Comparison of ENCODE assay signal across 27 cellular contexts in genomic region chr2:138446043-138446442, GRCh38. TPM values are rescaled to one million over a fixed set of nuclear protein-coding genes. Genes with fewer than 3 reads are reported as not detected.
DNase-seq lines count a peak whose midpoint lies in the region; ATAC-seq and TF ChIP-seq lines count a peak whose summit lies in the region.
"Had no signal": no experiment of that assay in that cellular context is flagged by ENCODE, and none has a peak within 500 bp of the region (broad histone marks: within the 10 kb centered on the region; RNA-seq: fewer than 3 reads in every experiment).

No MANE protein-coding gene starts in this region.

- no peak overlapping the region for H2BK5ac ChIP-seq in trophoblast cell (ENCODE audit: low read depth, low read length, poor library complexity)

- no peak overlapping the region for H3K9ac ChIP-seq in trophoblast cell (ENCODE audit: low read length)
- H3K9ac ChIP-seq: BLaER1 treated with 17β-estradiol and CSF1 and Interleukin-3, amounts not matched to agents 10 nM and 100 nM; KMS-11 had no signal

- no peak overlapping the region for H2BK120ac ChIP-seq in trophoblast cell (ENCODE audit: insufficient read depth, low read length, poor library complexity)

- peak; percentile 41 for DNase-seq in epithelial cell of esophagus (ENCODE audit: low read depth)
- no peak for DNase-seq in left colon
- DNase-seq in trophoblast cell, result no peak
- no peak for DNase-seq in stimulated activated CD4-positive, alpha-beta T cell treated with anti-CD3 and anti-CD28 coated beads, Interleukin-1b, Interleukin-23, amount 100 ng/mL, for 48 hours
- no peak for DNase-seq in MCF 10A (ENCODE audit: unreplicated experiment)
- no peak for DNase-seq in activated gamma-delta T cell (lab: John Stamatoyannopoulos, UW)
- DNase-seq: AML-193; CD4-positive, alpha-beta memory T cell; COR-L47; DMS53; GOT3; NCI-H1048; NCI-H1417; NCI-H2029 treated with DMSO at 0.1 percent for 48 hours; NCI-H446 treated with DMSO at 0.1 percent for 48 hours; NCI-H748 treated with DMSO at 0.1 percent for 48 hours; NK-92 treated with Interleukin-12 subunit alpha and Interleukin-12 subunit beta, amount 100 ng/mL, for 24 hours; Right ventricle myocardium superior; RPMI8226 had no signal

- peak overlapping the region; percentile 12 for H2BK12ac ChIP-seq in trophoblast cell (ENCODE audit: low read length)

- no peak overlapping the region for H2AK5ac ChIP-seq in trophoblast cell (ENCODE audit: low read length)

- no peak overlapping the region for H4K12ac ChIP-seq in trophoblast cell (ENCODE audit: low read depth, low read length)

- CTCF ChIA-PET in MCF 10A (lab: Yijun Ruan, JAX), result no interaction called here

- no peak overlapping the region for H3K23ac ChIP-seq in trophoblast cell (ENCODE audit: low read length)

- no peaks in the 10 kb centered on the region for H3K27me3 ChIP-seq in trophoblast cell (ENCODE audit: insufficient read depth, low read length)
- H3K27me3 ChIP-seq: BLaER1 treated with 17β-estradiol and CSF1 and Interleukin-3, amounts not matched to agents 10 nM and 100 nM; SJSA1 had no signal

- no peak overlapping the region for H3K14ac ChIP-seq in trophoblast cell (ENCODE audit: low read length)

- H3K27me3 Mint-ChIP-seq in MCF 10A (ENCODE audit: insufficient read depth, unreplicated experiment), result no peaks in the 10 kb centered on the region
- H3K27me3 Mint-ChIP-seq: CD4-positive, alpha-beta memory T cell; IgD-negative memory B cell had no signal

- peak; percentile 96 for ATAC-seq in left colon
- ATAC-seq: A549, GM12878 had no signal

- H4K8ac ChIP-seq in trophoblast cell (ENCODE audit: low read depth, low read length), result peak overlapping the region; percentile 84

- no peak overlapping the region for H3K27ac Mint-ChIP-seq in MCF 10A (ENCODE audit: low read depth, unreplicated experiment)
- H3K27ac Mint-ChIP-seq: CD4-positive, alpha-beta memory T cell; IgD-negative memory B cell had no signal

- H3K18ac ChIP-seq in trophoblast cell (ENCODE audit: low read length), result no peak overlapping the region

- no peak overlapping the region for H3K4ac ChIP-seq in trophoblast cell (ENCODE audit: low read depth, low read length)

- intact Hi-C loops in left colon (cut with DNase I, micrococcal nuclease), result no loop called here
- intact Hi-C loops in MCF 10A (cut with micrococcal nuclease), result no loop called here

- H3K79me2 ChIP-seq in trophoblast cell (ENCODE audit: control insufficient read depth, insufficient read depth, low read length, poor library complexity), result no peaks in the 10 kb centered on the region

- no CpG with 5 or more reads among the region's 5 CpGs for WGBS in trophoblast cell (ENCODE audit: extremely low coverage, insufficient coverage, insufficient read length)

- no peaks in the 10 kb centered on the region for H3K36me3 ChIP-seq in trophoblast cell (ENCODE audit: control insufficient read depth in 1 of 2, insufficient read depth in 2 of 2, low read length in 2 of 2)
- H3K36me3 ChIP-seq: BLaER1 treated with 17β-estradiol and CSF1 and Interleukin-3, amounts not matched to agents 10 nM and 100 nM; HAP-1; SJSA1 had no signal

- no peaks in the 10 kb centered on the region for H3K9me3 Mint-ChIP-seq in MCF 10A (ENCODE audit: unreplicated experiment)
- H3K9me3 Mint-ChIP-seq: CD4-positive, alpha-beta memory T cell had no signal

- no TSS peak for BruUV-seq in MCF 10A (replicated peaks; lab: Mats Ljungman, UMichigan)

- POLR2A ChIA-PET in MCF 10A (lab: Yijun Ruan, JAX), result interaction anchor here (0.7 kb wide), 1 partner anchor 10 kb away, joined by 3 read pairs; no protein-coding TSS in a partner anchor

- H3K4me1 ChIP-seq in trophoblast cell (ENCODE audit: control insufficient read depth in 1 of 2, insufficient read depth in 2 of 2, low read length in 2 of 2), result peaks cover 2 to 5% of the 10 kb centered on the region in 2 experiments
- H3K4me1 ChIP-seq: BLaER1 treated with 17β-estradiol and CSF1 and Interleukin-3, amounts not matched to agents 10 nM and 100 nM; HAP-1; SJSA1 had no signal

- H3K9me3 ChIP-seq in trophoblast cell (ENCODE audit: insufficient read depth, low read depth, low read length), result no peaks in the 10 kb centered on the region
- H3K9me3 ChIP-seq: A549; BLaER1 treated with 17β-estradiol and CSF1 and Interleukin-3, amounts not matched to agents 10 nM and 100 nM; HAP-1; SJSA1 had no signal

- H3K27ac ChIP-seq in VCaP (peak overlapping the region; percentile 83; the same call in 1 of the 2 replicates), trophoblast cell (ENCODE audit: low read depth, low read length) (no peak overlapping the region)
- H3K27ac ChIP-seq: A549; BLaER1 treated with 17β-estradiol and CSF1 and Interleukin-3, amounts not matched to agents 10 nM and 100 nM; KMS-11; SJSA1 had no signal

- H3K4me3 Mint-ChIP-seq in MCF 10A (ENCODE audit: unreplicated experiment), result no peak overlapping the region
- H3K4me3 Mint-ChIP-seq: CD4-positive, alpha-beta memory T cell; IgD-negative memory B cell had no signal

- H4K91ac ChIP-seq in trophoblast cell (ENCODE audit: low read depth, low read length), result peak overlapping the region; percentile 73

- H3K4me2 ChIP-seq in trophoblast cell (ENCODE audit: low read length), result no peak overlapping the region
- H3K4me2 ChIP-seq: A549; BLaER1 treated with 17β-estradiol and CSF1 and Interleukin-3, amounts not matched to agents 10 nM and 100 nM; KMS-11 had no signal

- H3K4me3 ChIP-seq in epithelial cell of esophagus (ENCODE audit: low read length) (no peak overlapping the region), trophoblast cell (ENCODE audit: low read depth, low read length) (no peak overlapping the region)
- H3K4me3 ChIP-seq: A549; BLaER1 treated with 17β-estradiol and CSF1 and Interleukin-3, amounts not matched to agents 10 nM and 100 nM; GM12878; HAP-1; SJSA1 had no signal

- H2AFZ ChIP-seq in trophoblast cell (ENCODE audit: insufficient read depth, low read length, poor library complexity), result no peak overlapping the region

- H3K4me1 Mint-ChIP-seq in MCF 10A (ENCODE audit: insufficient read depth, unreplicated experiment), result peaks cover 5% of the 10 kb centered on the region
- H3K4me1 Mint-ChIP-seq: CD4-positive, alpha-beta memory T cell had no signal

- no peaks in the 10 kb centered on the region for H3K36me3 Mint-ChIP-seq in MCF 10A (ENCODE audit: insufficient read depth, unreplicated experiment)
- H3K36me3 Mint-ChIP-seq: CD4-positive, alpha-beta memory T cell had no signal

- H3K79me1 ChIP-seq in trophoblast cell (ENCODE audit: low read length), result peaks cover 6% of the 10 kb centered on the region

- TF ChIP-seq CTCF in VCaP (conservative IDR thresholded peaks at IDR 0.05) (no peak), epithelial cell of esophagus (IDR thresholded peaks at IDR 0.05; ENCODE audit: insufficient read depth, low read depth, low read length, missing control alignments) (no peak), MCF 10A (IDR thresholded peaks at IDR 0.05; ENCODE audit: unreplicated experiment) (no peak)

RNA-seq across cellular contexts. Expression of gene SPOPL, which starts 55.5 kb away (rescaled TPM):
- total RNA-seq in left colon, result 10 to 100 TPM; 32.0 to 34.5 TPM
- 21.4 and 22.5 TPM in 2 replicates for polyA plus RNA-seq in trophoblast cell (2013)
- total RNA-seq in MCF 10A (2022), result 15.8 and 17.7 TPM in 2 replicates
